In genomic region chr16:12025926-12026325, GRCh38 we compare ENCODE assay signal across 20 cellular contexts. TPM values are rescaled to one million over a fixed set of nuclear protein-coding genes. Genes with fewer than 3 reads are reported as not detected.
DNase-seq lines count a peak whose midpoint lies in the region; ATAC-seq, FAIRE-seq and TF ChIP-seq lines count a peak whose summit lies in the region.
"Had no signal": no experiment of that assay in that cellular context is flagged by ENCODE, and none has a peak within 500 bp of the region (broad histone marks: within the 10 kb centered on the region; RNA-seq: fewer than 3 reads in every experiment).

No MANE protein-coding gene starts in this region.

- no peaks in the 10 kb centered on the region for H4K20me1 ChIP-seq in HCT116 (ENCODE audit: insufficient read depth)
- H4K20me1 ChIP-seq: BLaER1 had no signal

- H3K27me3 ChIP-seq in HCT116 (ENCODE audit: insufficient read depth, low read length) (no peaks in the 10 kb centered on the region), HAP-1 (ENCODE audit: low read depth) (no peaks in the 10 kb centered on the region)
- H3K27me3 ChIP-seq: BLaER1, MG63 had no signal

- no peaks in the 10 kb centered on the region for H3K79me2 ChIP-seq in HCT116 (ENCODE audit: insufficient read depth, low read length)

- CTCF ChIA-PET in HCT116 (lab: Charles Lee) (no interaction called here), RWPE1 (lab: Yijun Ruan, JAX) (interaction anchor here (0.8 kb wide), 1 partner anchor 36 kb away, joined by 3 read pairs; no protein-coding TSS in a partner anchor)

- no peaks in the 10 kb centered on the region for H3K27me3 Mint-ChIP-seq in stimulated activated naive B cell treated with anti-CD40 and anti-IgM and Interleukin-4, amounts not matched to agents 10 μg/mL and 1 μg/mL and 100 μg/mL, for 72 hours
- H3K27me3 Mint-ChIP-seq: CD4-positive, alpha-beta memory T cell had no signal

- H3K4me3 Mint-ChIP-seq in stimulated activated naive B cell treated with anti-CD40 and anti-IgM and Interleukin-4, amounts not matched to agents 10 μg/mL and 1 μg/mL and 100 μg/mL, for 72 hours, result no peak overlapping the region
- H3K4me3 Mint-ChIP-seq: CD4-positive, alpha-beta memory T cell had no signal

- no peak for TF ChIP-seq RAD21 in HCT116 (IDR thresholded peaks at IDR 0.05; ENCODE audit: low read depth)

- H3K36me3 Mint-ChIP-seq in stimulated activated naive B cell treated with anti-CD40 and anti-IgM and Interleukin-4, amounts not matched to agents 10 μg/mL and 1 μg/mL and 100 μg/mL, for 72 hours, result peaks cover 52 to 57% of the 10 kb centered on the region in 2 donors

- peaks cover 0 to 2% of the 10 kb centered on the region in 2 donors for H3K9me3 Mint-ChIP-seq in stimulated activated naive B cell treated with anti-CD40 and anti-IgM and Interleukin-4, amounts not matched to agents 10 μg/mL and 1 μg/mL and 100 μg/mL, for 72 hours
- H3K9me3 Mint-ChIP-seq: CD4-positive, alpha-beta memory T cell had no signal

- H3K9ac ChIP-seq in HCT116 (ENCODE audit: low read length) (no peak overlapping the region), kidney (ENCODE audit: low read length in 2 of 2) (no peak overlapping the region)
- H3K9ac ChIP-seq: BLaER1 had no signal

- POLR2A ChIA-PET in HCT116 (lab: Charles Lee), result no interaction called here
- POLR2A ChIA-PET in RWPE1 (lab: Yijun Ruan, JAX; ENCODE audit: low non-redundant PET), result interaction anchor here (1.8 kb wide), 1 partner anchor 49 kb away, joined by 5 read pairs; the partner anchor contains the start of gene SNX29

- BruUV-seq in HCT116 (replicated peaks; lab: Mats Ljungman, UMichigan), result no TSS peak

- H2AFZ ChIP-seq in HCT116 (ENCODE audit: low read depth, low read length, poor library complexity, severe bottlenecking), result no peak overlapping the region

- H3K27ac Mint-ChIP-seq in stimulated activated naive B cell treated with anti-CD40 and anti-IgM and Interleukin-4, amounts not matched to agents 10 μg/mL and 1 μg/mL and 100 μg/mL, for 72 hours, result peak overlapping the region; percentile 53

- in situ Hi-C loops in HAP-1 (cut with MboI; ENCODE audit: low sequenced_read_pairs), result no loop called here

- H3K36me3 ChIP-seq in HCT116 (ENCODE audit: control insufficient read depth in 1 of 2, insufficient read depth in 2 of 2, low read length in 2 of 2) (no peaks in the 10 kb centered on the region), kidney (ENCODE audit: control insufficient read depth in 1 of 2, insufficient read depth in 2 of 2, low read length in 2 of 2) (peaks cover 0 to 3% of the 10 kb centered on the region in 2 donors), HAP-1 (replicated peaks) (no peaks in the 10 kb centered on the region)

- intact Hi-C loops in HCT116 (cut with micrococcal nuclease), result no loop called here
- intact Hi-C loops in kidney (cut with DNase I), result no loop called here

- H3K4me3 ChIP-seq in HCT116 (replicated peaks in 1 of 2; ENCODE audit: low read depth in 1 of 2, low read length in 2 of 2) (no peak overlapping the region), kidney (ENCODE audit: low read length in 2 of 2) (no peak overlapping the region), HAP-1 (no peak overlapping the region)
- H3K4me3 ChIP-seq: BLaER1, MG63 had no signal

- RAD21 ChIA-PET in HCT116 (lab: Charles Lee; ENCODE audit: low non-redundant PET in 1 of 2, low total read pairs in 2 of 2, uncharacterized antibody in 2 of 2, unreplicated experiment in 2 of 2), result no interaction called here

- no peaks in the 10 kb centered on the region for H3K9me2 ChIP-seq in HCT116 (ENCODE audit: insufficient read depth)

- ATAC-seq in HCT116, result no peak
- ATAC-seq in stimulated activated naive B cell treated with anti-CD40 and anti-IgM and Interleukin-4, amounts not matched to agents 10 μg/mL and 1 μg/mL and 100 μg/mL, for 72 hours (replicated peaks), result no peak
- no peak for ATAC-seq in left lobe of liver

- no peak for TF ChIP-seq POLR2A in HCT116 (IDR thresholded peaks at IDR 0.05; ENCODE audit: borderline replicate concordance, extremely low read depth, insufficient read depth, insufficient read length)

- H3K9me3 ChIP-seq in HCT116 (ENCODE audit: control insufficient read depth in 1 of 2, insufficient read depth in 1 of 2, low read depth in 1 of 2, low read length in 2 of 2) (no peaks in the 10 kb centered on the region), kidney (ENCODE audit: control insufficient read depth in 1 of 2, low read length in 2 of 2) (no peaks in the 10 kb centered on the region), HAP-1 (no peaks in the 10 kb centered on the region)
- H3K9me3 ChIP-seq: MG63 had no signal

- no peak for FAIRE-seq in kidney (lab: Jason Lieb, UNC)
- FAIRE-seq: H1, RCC 7860 had no signal

- peak overlapping the region; percentile 80; the same call in 1 of the 2 replicates for H3K4me2 ChIP-seq in HCT116 (ENCODE audit: low read length)
- H3K4me2 ChIP-seq: BLaER1 had no signal

- DNase-seq in HCT116 (ENCODE audit: low read depth, low spot score) (no peak), RWPE1 (ENCODE audit: low spot score) (no peak), kidney (no peak), HAP-1 (ENCODE audit: low spot score in 2 of 2) (no peak), NCI-H2196 treated with DMSO at 0.1 percent for 48 hours (lab: John Stamatoyannopoulos, UW; ENCODE audit: unreplicated experiment) (no peak), left lobe of liver (ENCODE audit: low spot score) (no peak)
- no peak for DNase-seq in stimulated activated naive B cell treated with anti-CD40 and anti-IgM and Interleukin-4, amounts not matched to agents 10 μg/mL and 1 μg/mL and 100 μg/mL, for 72 hours
- DNase-seq: CD4-positive, alpha-beta memory T cell; GDM1; Kasumi-1; MG63; NCI-H1048; NCI-H1417 treated with DMSO at 0.1 percent for 48 hours; NCI-H187; NCI-H510A treated with DMSO at 0.1 percent for 48 hours; NCI-H748 treated with DMSO at 0.1 percent for 48 hours; Right ventricle myocardium superior had no signal

- H3K4me1 ChIP-seq in HCT116 (ENCODE audit: control insufficient read depth in 1 of 2, insufficient read depth in 2 of 2, low read length in 2 of 2) (peaks cover 11 to 28% of the 10 kb centered on the region in 2 experiments), kidney (ENCODE audit: control insufficient read depth in 1 of 2, insufficient read depth in 1 of 2, low read depth in 1 of 2, low read length in 2 of 2) (peaks cover 17 to 18% of the 10 kb centered on the region in 2 donors), HAP-1 (no peaks in the 10 kb centered on the region)

- H3K27ac ChIP-seq in HCT116 (ENCODE audit: low read depth, low read length), result no peak overlapping the region
- peak overlapping the region; percentile 23 for H3K27ac ChIP-seq in RWPE1
- H3K27ac ChIP-seq in kidney (ENCODE audit: low read depth in 2 of 2, low read length in 2 of 2), result peak overlapping the region; percentile 24 to 33
- H3K27ac ChIP-seq: BLaER1 had no signal

- peaks cover 46 to 75% of the 10 kb centered on the region in 2 donors for H3K4me1 Mint-ChIP-seq in stimulated activated naive B cell treated with anti-CD40 and anti-IgM and Interleukin-4, amounts not matched to agents 10 μg/mL and 1 μg/mL and 100 μg/mL, for 72 hours

- TF ChIP-seq CTCF in HCT116 (IDR thresholded peaks at IDR 0.05 in 2 of 3, conservative IDR thresholded peaks at IDR 0.05 in 1 of 3; ENCODE audit: borderline replicate concordance in 1 of 3, insufficient read depth in 1 of 3, low read depth in 2 of 3, low read length in 2 of 3) (no peak), RWPE1 (conservative IDR thresholded peaks at IDR 0.05; ENCODE audit: low read depth) (no peak), kidney (IDR thresholded peaks at IDR 0.05; ENCODE audit: borderline replicate concordance, extremely low read depth, insufficient read depth) (no peak)

TF ChIP-seq in HCT116, 20 proteins besides CTCF, POLR2A, EP300 and RAD21 (continues in another document):
- TF ChIP-seq EZH2phosphoT487 (IDR thresholded peaks at IDR 0.05; ENCODE audit: borderline replicate concordance) (no peak), SP1 (IDR thresholded peaks at IDR 0.05; ENCODE audit: low read depth) (no peak), FOSL1 (IDR thresholded peaks at IDR 0.05; ENCODE audit: low read depth) (no peak), CEBPB (IDR thresholded peaks at IDR 0.05; ENCODE audit: low read depth) (no peak), ZNF274 (IDR thresholded peaks at IDR 0.05; ENCODE audit: low read depth, low read length) (no peak), MAX (IDR thresholded peaks at IDR 0.05) (no peak), SIN3A (IDR thresholded peaks at IDR 0.05; ENCODE audit: low read depth) (no peak), EGR1 (IDR thresholded peaks at IDR 0.05; ENCODE audit: low read depth) (no peak), POLR2AphosphoS5 (IDR thresholded peaks at IDR 0.05; ENCODE audit: low read depth, low read length) (no peak), ELF1 (IDR thresholded peaks at IDR 0.05; ENCODE audit: borderline replicate concordance, low read depth) (no peak), CBX3 (IDR thresholded peaks at IDR 0.05; ENCODE audit: low read depth) (no peak), SRF (IDR thresholded peaks at IDR 0.05; ENCODE audit: low read depth) (no peak), TCF7L2 (IDR thresholded peaks at IDR 0.05; ENCODE audit: borderline replicate concordance, extremely low read depth, insufficient read depth, insufficient read length) (no peak)
- TF ChIP-seq, protein P1, sequence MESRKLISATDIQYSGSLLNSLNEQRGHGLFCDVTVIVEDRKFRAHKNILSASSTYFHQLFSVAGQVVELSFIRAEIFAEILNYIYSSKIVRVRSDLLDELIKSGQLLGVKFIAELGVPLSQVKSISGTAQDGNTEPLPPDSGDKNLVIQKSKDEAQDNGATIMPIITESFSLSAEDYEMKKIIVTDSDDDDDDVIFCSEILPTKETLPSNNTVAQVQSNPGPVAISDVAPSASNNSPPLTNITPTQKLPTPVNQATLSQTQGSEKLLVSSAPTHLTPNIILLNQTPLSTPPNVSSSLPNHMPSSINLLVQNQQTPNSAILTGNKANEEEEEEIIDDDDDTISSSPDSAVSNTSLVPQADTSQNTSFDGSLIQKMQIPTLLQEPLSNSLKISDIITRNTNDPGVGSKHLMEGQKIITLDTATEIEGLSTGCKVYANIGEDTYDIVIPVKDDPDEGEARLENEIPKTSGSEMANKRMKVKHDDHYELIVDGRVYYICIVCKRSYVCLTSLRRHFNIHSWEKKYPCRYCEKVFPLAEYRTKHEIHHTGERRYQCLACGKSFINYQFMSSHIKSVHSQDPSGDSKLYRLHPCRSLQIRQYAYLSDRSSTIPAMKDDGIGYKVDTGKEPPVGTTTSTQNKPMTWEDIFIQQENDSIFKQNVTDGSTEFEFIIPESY (IDR thresholded peaks at IDR 0.05; ENCODE audit: extremely low read depth, insufficient replicate concordance, low read length), result no peak

RNA-seq across cellular contexts. Expression of gene SNX29, which starts 49.4 kb away (rescaled TPM):
- 7.4 TPM for total RNA-seq in HCT116 (2021; ENCODE audit: unreplicated experiment)
- 2.4 and 2.8 TPM in 2 replicates for polyA plus RNA-seq in HCT116 (2012)
- total RNA-seq in kidney, result 107 TPM
- polyA plus RNA-seq in kidney (ENCODE audit: insufficient read depth, low read depth, low replicate concordance), result 14.3 TPM
- 9.9 TPM for total RNA-seq in left lobe of liver
